ENCODE assay signal across 15 cellular contexts in genomic region chr15:70555713-70556112, GRCh38.
DNase-seq lines count a peak whose midpoint lies in the region; ATAC-seq, FAIRE-seq and TF ChIP-seq lines count a peak whose summit lies in the region.
"Had no signal": no experiment of that assay in that cellular context is flagged by ENCODE, and none has a peak within 500 bp of the region (broad histone marks: within the 10 kb centered on the region; RNA-seq: fewer than 3 reads in every experiment).

No MANE protein-coding gene starts in this region.

- FAIRE-seq in GM12878 (lab: Jason Lieb, UNC) (no peak), frontal cortex (lab: Jason Lieb, UNC) (no peak)
- FAIRE-seq: H54 had no signal

- TF ChIP-seq POLR2A in GM12878 (IDR thresholded peaks at IDR 0.05; ENCODE audit: low read depth, low read length) = no peak

- H3K27me3 ChIP-seq in OCI-LY3 (ENCODE audit: low read depth, low read length) (peaks cover 73% of the 10 kb centered on the region), GM12878 (replicated peaks in 1 of 2; ENCODE audit: control insufficient read depth in 2 of 2, insufficient read depth in 2 of 2, low read length in 1 of 2) (peaks cover 0 to 7% of the 10 kb centered on the region in 2 experiments; a peak in 2 of 4 replicates)
- H3K27me3 ChIP-seq: BE2C had no signal

- no peak overlapping the region for H3K4me3 ChIP-seq in HEK293 (ENCODE audit: low read depth, low read length)
- no peak overlapping the region for H3K4me3 ChIP-seq in OCI-LY3 (ENCODE audit: low read length)
- H3K4me3 ChIP-seq in GM12878 = no peak overlapping the region

- BruUV-seq in GM12878 (replicated peaks; lab: Mats Ljungman, UMichigan) = no TSS peak

- TF ChIP-seq EP300 in GM12878 (IDR thresholded peaks at IDR 0.05; ENCODE audit: borderline replicate concordance in 1 of 2, control insufficient read depth in 1 of 2, low read depth in 2 of 2, low read length in 2 of 2) = no peak

- WGBS in GM12878 (ENCODE audit: insufficient coverage, insufficient replicate concordance, low lambda C conversion rate, missing lambda C conversion rate) = 0% methylated on average over 3 of the region's 3 CpGs

- H3K36me3 ChIP-seq in HEK293 (ENCODE audit: control insufficient read depth in 2 of 2, insufficient read depth in 1 of 2, low read length in 2 of 2) (no peaks in the 10 kb centered on the region), OCI-LY3 (replicated peaks; ENCODE audit: low read depth, low read length) (no peaks in the 10 kb centered on the region), GM12878 (ENCODE audit: control insufficient read depth in 2 of 2, insufficient read depth in 2 of 2, low read length in 1 of 2) (no peaks in the 10 kb centered on the region)
- H3K36me3 ChIP-seq: BE2C had no signal

- no peaks in the 10 kb centered on the region for H3K36me3 Mint-ChIP-seq in stimulated activated naive B cell treated with anti-CD40 and anti-IgM and Interleukin-4, amounts not matched to agents 10 μg/mL and 1 μg/mL and 100 μg/mL, for 72 hours

- H3K9ac ChIP-seq in OCI-LY3 (ENCODE audit: low read length) = no peak overlapping the region
- H3K9ac ChIP-seq in GM12878 (ENCODE audit: control insufficient read depth, insufficient read depth, low read length) = no peak overlapping the region

- no peaks in the 10 kb centered on the region for H3K4me1 ChIP-seq in HEK293 (ENCODE audit: control insufficient read depth, insufficient read depth, low read length)
- no peaks in the 10 kb centered on the region for H3K4me1 ChIP-seq in OCI-LY3 (ENCODE audit: low read length)
- H3K4me1 ChIP-seq in GM12878 (ENCODE audit: control insufficient read depth, insufficient read depth, low read length) = peaks cover 3% of the 10 kb centered on the region; the same call in 1 of the 2 replicates
- H3K4me1 ChIP-seq: BE2C had no signal

- RAD21 ChIA-PET in GM12878 (lab: Charles Lee; ENCODE audit: unreplicated experiment) = no interaction called here

- no peaks in the 10 kb centered on the region for H3K79me2 ChIP-seq in OCI-LY3 (ENCODE audit: low read length)
- H3K79me2 ChIP-seq in GM12878 (ENCODE audit: control insufficient read depth, insufficient read depth, low read length) = no peaks in the 10 kb centered on the region

- DNase-seq in GM12878 (ENCODE audit: low read depth, low spot score) = no peak
- DNase-seq in stimulated activated naive B cell treated with anti-CD40 and anti-IgM and Interleukin-4, amounts not matched to agents 10 μg/mL and 1 μg/mL and 100 μg/mL, for 72 hours = no peak
- DNase-seq in frontal cortex (ENCODE audit: low spot score in 2 of 2) = no peak
- DNase-seq in T-helper 9 cell = no peak
- no peak for DNase-seq in germinal center (ENCODE audit: low spot score)
- DNase-seq: BE2C; DMS 273 treated with DMSO at 0.1 percent for 48 hours; IMR-90; NCI-H1436 treated with DMSO at 0.1 percent for 48 hours; NCI-H2081; NK-92 treated with Interleukin-12 subunit alpha and Interleukin-12 subunit beta, amount 100 ng/mL, for 24 hours; PC-3 had no signal

- intact Hi-C loops in GM12878 (cut with micrococcal nuclease; ENCODE audit: unreplicated experiment) = no loop called here

- H3K27me3 Mint-ChIP-seq in stimulated activated naive B cell treated with anti-CD40 and anti-IgM and Interleukin-4, amounts not matched to agents 10 μg/mL and 1 μg/mL and 100 μg/mL, for 72 hours = peaks cover 0 to 7% of the 10 kb centered on the region in 2 donors

- peak; percentile 41 for ATAC-seq in GM12878
- ATAC-seq in stimulated activated naive B cell treated with anti-CD40 and anti-IgM and Interleukin-4, amounts not matched to agents 10 μg/mL and 1 μg/mL and 100 μg/mL, for 72 hours (replicated peaks) = peak; percentile 25 to 36
- ATAC-seq: PC-3 had no signal

- CTCF ChIA-PET in HEK293 (lab: Yijun Ruan, JAX) (interaction anchor here (0.5 to 0.9 kb wide), 5 partner anchors 9 to 1086 kb away, joined by 3 to 5 read pairs (median 3); no protein-coding TSS in a partner anchor), GM12878 (lab: Yijun Ruan, JAX) (interaction anchor here (1.7 kb wide), 1 partner anchor 13 kb away, joined by 3 read pairs; no protein-coding TSS in a partner anchor)

- H3K27ac ChIP-seq in HEK293 (ENCODE audit: extremely low read depth, low read depth, low read length) = no peak overlapping the region
- no peak overlapping the region for H3K27ac ChIP-seq in OCI-LY3 (ENCODE audit: low read length)
- no peak overlapping the region for H3K27ac ChIP-seq in GM12878 (ENCODE audit: control insufficient read depth, insufficient read depth)

- H4K20me1 ChIP-seq in OCI-LY3 (ENCODE audit: insufficient read depth, low read length) (no peaks in the 10 kb centered on the region), GM12878 (ENCODE audit: control insufficient read depth, insufficient read depth) (no peaks in the 10 kb centered on the region)

- in situ Hi-C loops in GM12878 (cut with MboI) = no loop called here

- H3K9me3 ChIP-seq in HEK293 (ENCODE audit: control insufficient read depth, insufficient read depth, low read depth, low read length) (no peaks in the 10 kb centered on the region), OCI-LY3 (ENCODE audit: insufficient read depth, low read length) (no peaks in the 10 kb centered on the region), GM12878 (replicated peaks; ENCODE audit: control insufficient read depth, insufficient read depth, low read length) (no peaks in the 10 kb centered on the region)
- H3K9me3 ChIP-seq: BE2C had no signal

- H3K9me3 Mint-ChIP-seq in stimulated activated naive B cell treated with anti-CD40 and anti-IgM and Interleukin-4, amounts not matched to agents 10 μg/mL and 1 μg/mL and 100 μg/mL, for 72 hours = peaks cover 4 to 7% of the 10 kb centered on the region in 2 donors

- H2AFZ ChIP-seq in OCI-LY3 (ENCODE audit: low read depth, low read length) (0 out of 2 replicates have a peak overlapping the region, but pooled peaks have one; percentile 20), GM12878 (ENCODE audit: control insufficient read depth, low read depth, low read length) (no peak overlapping the region)

- no peak for TF ChIP-seq RAD21 in GM12878 (IDR thresholded peaks at IDR 0.05; ENCODE audit: insufficient read depth, low read depth, low read length)

- no peak overlapping the region for H3K27ac Mint-ChIP-seq in stimulated activated naive B cell treated with anti-CD40 and anti-IgM and Interleukin-4, amounts not matched to agents 10 μg/mL and 1 μg/mL and 100 μg/mL, for 72 hours

- POLR2A ChIA-PET in HEK293 (lab: Yijun Ruan, JAX) (no interaction called here), GM12878 (lab: Charles Lee) (no interaction called here)

- H3K4me2 ChIP-seq in OCI-LY3 (ENCODE audit: low read length) (no peak overlapping the region), GM12878 (ENCODE audit: control insufficient read depth, insufficient read depth) (no peak overlapping the region)

- SMC1A ChIA-PET in GM12878 (lab: Charles Lee; ENCODE audit: uncharacterized antibody, unreplicated experiment) = no interaction called here

- no peak overlapping the region for H3K4me3 Mint-ChIP-seq in stimulated activated naive B cell treated with anti-CD40 and anti-IgM and Interleukin-4, amounts not matched to agents 10 μg/mL and 1 μg/mL and 100 μg/mL, for 72 hours

- no peaks in the 10 kb centered on the region for H3K4me1 Mint-ChIP-seq in stimulated activated naive B cell treated with anti-CD40 and anti-IgM and Interleukin-4, amounts not matched to agents 10 μg/mL and 1 μg/mL and 100 μg/mL, for 72 hours

- TF ChIP-seq CTCF in HEK293 (tag by site-specific recombination; IDR thresholded peaks at IDR 0.05) (no peak), OCI-LY3 (IDR thresholded peaks at IDR 0.05; ENCODE audit: low read depth, low read length) (no peak), GM12878 (IDR thresholded peaks at IDR 0.05 in 2 of 3, conservative IDR thresholded peaks at IDR 0.05 in 1 of 3; ENCODE audit: control insufficient read depth in 2 of 3, extremely low read depth in 1 of 3, insufficient read depth in 1 of 3, low read depth in 3 of 3, low read length in 3 of 3) (no peak)

TF ChIP-seq in HEK293, 187 proteins besides CTCF, POLR2A, EP300 and RAD21:
- TF ChIP-seq EGR2 (tag by site-specific recombination; IDR thresholded peaks at IDR 0.05; ENCODE audit: low read depth) (peak; percentile 54; the same call in 1 of the 2 replicates), ZFHX2 (tag by site-specific recombination; conservative IDR thresholded peaks at IDR 0.05) (peak; percentile 75), ZBTB21 (tag by site-specific recombination; IDR thresholded peaks at IDR 0.05) (no peak)
TF ChIP-seq in HEK293: peak in this region for 2.

TF ChIP-seq in GM12878, 131 proteins besides CTCF, POLR2A, EP300 and RAD21:
- TF ChIP-seq WRNIP1 (IDR thresholded peaks at IDR 0.05; ENCODE audit: borderline replicate concordance, low read depth, low read length) (no peak), SP1 (IDR thresholded peaks at IDR 0.05; ENCODE audit: low read depth, low read length) (no peak), ZNF384 (IDR thresholded peaks at IDR 0.05; ENCODE audit: borderline replicate concordance, low read depth, low read length) (no peak)
